Comparison of ENCODE assay signal across 8 cellular contexts in the genomic region with DNA sequence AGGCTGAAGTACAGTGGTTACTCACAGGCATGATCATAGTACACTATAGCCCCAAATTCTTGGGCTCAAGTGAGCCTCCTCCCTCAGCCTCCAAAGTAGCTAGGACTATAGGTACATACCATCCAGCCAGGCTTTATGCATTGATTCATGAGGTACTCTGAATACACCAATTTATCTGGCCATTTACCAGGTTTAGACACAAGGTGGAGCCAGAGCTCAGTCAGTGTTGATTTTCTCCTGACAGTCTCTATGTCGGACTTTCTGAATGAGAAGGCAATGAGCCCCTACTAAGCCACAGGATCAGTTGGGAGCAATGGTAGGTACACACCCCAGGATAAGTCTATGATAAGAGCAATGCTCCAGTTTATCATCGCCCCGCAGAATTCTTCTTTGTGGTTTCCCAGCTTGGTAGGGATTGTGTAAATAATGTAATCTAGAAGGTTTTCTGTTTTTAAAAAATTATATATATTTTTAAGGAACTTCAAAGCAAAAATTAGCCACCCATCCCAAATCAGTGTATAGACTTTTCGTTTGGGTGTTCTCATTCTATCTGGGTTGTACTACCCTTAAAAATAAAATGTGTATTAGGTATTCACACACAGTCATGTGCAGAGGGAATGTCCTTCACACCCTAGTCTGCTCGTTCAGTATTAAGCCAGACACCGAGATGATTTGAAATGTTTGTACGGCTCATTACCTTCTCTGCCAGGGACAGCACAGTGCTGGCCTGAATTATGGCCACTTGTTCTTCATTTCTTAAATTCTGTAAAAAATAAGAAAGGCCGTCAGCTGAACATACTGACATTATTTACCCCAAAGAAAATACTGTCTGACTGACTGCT.
DNase-seq lines count a peak whose midpoint lies in the region; ATAC-seq, FAIRE-seq and TF ChIP-seq lines count a peak whose summit lies in the region.

No MANE protein-coding gene starts in this region.

- no peaks in the 10 kb centered on the region for H3F3A ChIP-seq in smooth muscle cell (ENCODE audit: low read depth)

- no peak for TF ChIP-seq EP300 in K562 (IDR thresholded peaks at IDR 0.05; ENCODE audit: low read length)

- ATAC-seq in GM18511 (IDR thresholded peaks at IDR 0.05; ENCODE audit: unreplicated experiment) (peak; percentile 96), HG02938 (IDR thresholded peaks at IDR 0.05; ENCODE audit: unreplicated experiment) (peak; percentile 93), K562 (peak; percentile 71)

- H3K79me2 ChIP-seq in K562 (ENCODE audit: control insufficient read depth, insufficient read depth, low read length) (no peaks in the 10 kb centered on the region), smooth muscle cell (ENCODE audit: low read depth) (no peaks in the 10 kb centered on the region)

- TF ChIP-seq CTCF in K562 (IDR thresholded peaks at IDR 0.05 in 2 of 3, conservative IDR thresholded peaks at IDR 0.05 in 1 of 3; ENCODE audit: insufficient read depth in 2 of 3, low read depth in 1 of 3, low read length in 3 of 3) (peak; percentile 12 to 52 (median 48); a peak in 5 of 6 replicates), smooth muscle cell (IDR thresholded peaks at IDR 0.05; ENCODE audit: borderline replicate concordance, insufficient read depth, poor library complexity, severe bottlenecking) (peak; percentile 85)

- H2AFZ ChIP-seq in K562 (ENCODE audit: low read depth, low read length) = no peak overlapping the region
- no peak overlapping the region for H2AFZ ChIP-seq in smooth muscle cell (ENCODE audit: low read depth)

- H3K9ac ChIP-seq in K562 (ENCODE audit: insufficient read depth in 1 of 2, low read depth in 2 of 2, low read length in 2 of 2) (no peak overlapping the region), smooth muscle cell (ENCODE audit: low read depth) (no peak overlapping the region)

- H3K36me3 ChIP-seq in K562 (ENCODE audit: control insufficient read depth, insufficient read depth, low read length) (no peaks in the 10 kb centered on the region), smooth muscle cell (ENCODE audit: low read depth) (no peaks in the 10 kb centered on the region)

- BruUV-seq in K562 (replicated peaks; lab: Mats Ljungman, UMichigan) = no TSS peak

- TF ChIP-seq RAD21 in K562 (CRISPR knock-in tag; conservative IDR thresholded peaks at IDR 0.05 in 1 of 2, IDR thresholded peaks at IDR 0.05 in 1 of 2) = peak; percentile 69 to 71

- no peak overlapping the region for H3K4me3 ChIP-seq in K562
- H3K4me3 ChIP-seq in smooth muscle cell = no peak overlapping the region

- H3K27me3 ChIP-seq in K562 (ENCODE audit: control insufficient read depth in 2 of 2, insufficient read depth in 2 of 2, low read length in 2 of 2) = no peaks in the 10 kb centered on the region
- no peaks in the 10 kb centered on the region for H3K27me3 ChIP-seq in smooth muscle cell (ENCODE audit: low read depth)

- no peaks in the 10 kb centered on the region for H3K4me1 ChIP-seq in K562 (replicated peaks in 1 of 2; ENCODE audit: control insufficient read depth in 2 of 2, insufficient read depth in 2 of 2, low read length in 2 of 2)
- no peaks in the 10 kb centered on the region for H3K4me1 ChIP-seq in smooth muscle cell (ENCODE audit: low read depth)

- peak; percentile 52 for DNase-seq in AG08395 (ENCODE audit: low spot score)
- peak; percentile 11 for DNase-seq in NCI-H146 treated with DMSO at 0.1 percent for 48 hours (lab: John Stamatoyannopoulos, UW; ENCODE audit: unreplicated experiment)
- peak in 3 of 5 donors; percentile 15 to 32 (median 25) for DNase-seq in T-helper 1 cell
- DNase-seq in K562 (ENCODE audit: extremely low read depth in 1 of 4, low spot score in 3 of 4) = peak; percentile 17 to 55 (median 20)
- DNase-seq in hypothalamus (lab: John Stamatoyannopoulos, UW) = peak in 37 of 51 donors; percentile 1 to 90 (median 38)
- peak; percentile 4 for DNase-seq in smooth muscle cell (lab: John Stamatoyannopoulos, UW; ENCODE audit: unreplicated experiment)

- in situ Hi-C loops in K562 (cut with MboI) = no loop called here

- WGBS in K562 (ENCODE audit: insufficient coverage, low coverage, missing lambda C conversion rate) = 0% methylated on average over 8 of the region's 8 CpGs
- WGBS in smooth muscle cell (ENCODE audit: low lambda C conversion rate) = 60% methylated on average over 8 of the region's 8 CpGs

- CTCF ChIA-PET in K562 (lab: Yijun Ruan, JAX; ENCODE audit: low intra/inter-chr PET ratio) = interaction anchor here (0.5 to 1.3 kb wide), 2 partner anchors 9 to 194 kb away, joined by 4 to 8 read pairs; no protein-coding TSS in a partner anchor

- H4K20me1 ChIP-seq in K562 (replicated peaks; ENCODE audit: control insufficient read depth, insufficient read depth, low read length) (no peaks in the 10 kb centered on the region), smooth muscle cell (ENCODE audit: low read depth) (no peaks in the 10 kb centered on the region)

- no peak for TF ChIP-seq POLR2A in K562 (conservative IDR thresholded peaks at IDR 0.05)

- intact Hi-C loops in K562 (cut with micrococcal nuclease) = loop anchor here (1.0 to 10.0 kb wide), 2 partner anchors 194 to 307 kb away; no protein-coding TSS in a partner anchor

- no peaks in the 10 kb centered on the region for H3K9me1 ChIP-seq in K562 (ENCODE audit: control insufficient read depth, insufficient read depth, low read length)

- no peak overlapping the region for H3K27ac ChIP-seq in K562 (ENCODE audit: extremely low read depth, low read depth, low read length)
- no peak overlapping the region for H3K27ac ChIP-seq in smooth muscle cell (ENCODE audit: low read depth)

- POLR2A ChIA-PET in K562 (lab: Yijun Ruan, JAX) = no interaction called here

- no peak overlapping the region for H3K4me2 ChIP-seq in K562 (ENCODE audit: insufficient read depth, low read length)
- no peak overlapping the region for H3K4me2 ChIP-seq in smooth muscle cell

- H3K9me3 ChIP-seq in K562 (replicated peaks; ENCODE audit: control insufficient read depth, insufficient read depth, low read depth, low read length) = no peaks in the 10 kb centered on the region
- no peaks in the 10 kb centered on the region for H3K9me3 ChIP-seq in smooth muscle cell (replicated peaks; ENCODE audit: low read depth)

- FAIRE-seq in K562 (lab: Jason Lieb, UNC) = peak; percentile 51

TF ChIP-seq in K562, 482 proteins besides CTCF, POLR2A, EP300 and RAD21:
- TF ChIP-seq GTF2E2 (tag; IDR thresholded peaks at IDR 0.05) (no peak), SMC3 (conservative IDR thresholded peaks at IDR 0.05; ENCODE audit: insufficient read depth, low read depth, low read length) (0 out of 2 replicates have a peak, but pooled peaks have one; percentile 18)
- TF ChIP-seq, protein P1, sequence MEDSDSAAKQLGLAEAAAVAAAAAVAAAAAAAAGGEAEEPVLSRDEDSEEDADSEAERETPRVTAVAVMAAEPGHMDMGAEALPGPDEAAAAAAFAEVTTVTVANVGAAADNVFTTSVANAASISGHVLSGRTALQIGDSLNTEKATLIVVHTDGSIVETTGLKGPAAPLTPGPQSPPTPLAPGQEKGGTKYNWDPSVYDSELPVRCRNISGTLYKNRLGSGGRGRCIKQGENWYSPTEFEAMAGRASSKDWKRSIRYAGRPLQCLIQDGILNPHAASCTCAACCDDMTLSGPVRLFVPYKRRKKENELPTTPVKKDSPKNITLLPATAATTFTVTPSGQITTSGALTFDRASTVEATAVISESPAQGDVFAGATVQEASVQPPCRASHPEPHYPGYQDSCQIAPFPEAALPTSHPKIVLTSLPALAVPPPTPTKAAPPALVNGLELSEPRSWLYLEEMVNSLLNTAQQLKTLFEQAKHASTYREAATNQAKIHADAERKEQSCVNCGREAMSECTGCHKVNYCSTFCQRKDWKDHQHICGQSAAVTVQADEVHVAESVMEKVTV (CRISPR knock-in tag; IDR thresholded peaks at IDR 0.05) = peak; percentile 55; the same call in 1 of the 2 replicates
